Comparison of ENCODE assay signal across 14 cellular contexts in the genomic region with DNA sequence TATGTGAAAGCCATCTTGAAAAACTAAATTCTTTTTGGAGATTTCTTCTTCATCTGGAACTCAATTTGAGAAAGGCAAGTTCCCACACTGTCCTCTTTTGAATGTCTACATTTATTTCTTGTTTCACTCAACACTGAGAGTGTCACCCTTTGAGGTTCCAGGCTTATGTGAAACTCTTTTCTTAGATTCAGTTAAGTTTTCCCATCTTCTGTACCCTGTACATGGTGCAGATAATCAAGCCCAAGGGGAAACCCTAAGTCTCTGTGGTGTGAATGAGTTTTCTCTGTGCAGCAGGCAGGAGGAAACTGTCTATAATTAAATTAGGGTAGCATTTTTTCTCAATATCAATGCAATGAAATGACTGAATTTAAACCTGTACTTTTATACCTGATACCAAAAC.
DNase-seq lines count a peak whose midpoint lies in the region; ATAC-seq, FAIRE-seq and TF ChIP-seq lines count a peak whose summit lies in the region.
"Had no signal": no experiment of that assay in that cellular context is flagged by ENCODE, and none has a peak within 500 bp of the region (broad histone marks: within the 10 kb centered on the region; RNA-seq: fewer than 3 reads in every experiment).

No MANE protein-coding gene starts in this region.

- BruUV-seq in HepG2 (replicated peaks; lab: Mats Ljungman, UMichigan) = no TSS peak

- TF ChIP-seq CTCF in HepG2 (CRISPR knock-in tag; IDR thresholded peaks at IDR 0.05) (no peak), right lobe of liver (IDR thresholded peaks at IDR 0.05) (no peak), vagina (IDR thresholded peaks at IDR 0.05) (no peak)

- no peaks in the 10 kb centered on the region for H3K79me2 ChIP-seq in HepG2 (ENCODE audit: insufficient read depth, low read length)

- CTCF ChIA-PET in HepG2 (lab: Yijun Ruan, JAX; ENCODE audit: low intra/inter-chr PET ratio, low total read pairs) = no interaction called here

- no peak for TF ChIP-seq POLR2A in HepG2 (IDR thresholded peaks at IDR 0.05; ENCODE audit: insufficient read depth in 1 of 2, low read depth in 2 of 2, low read length in 2 of 2)
- no peak for TF ChIP-seq POLR2A in right lobe of liver (IDR thresholded peaks at IDR 0.05)
- TF ChIP-seq POLR2A in vagina (IDR thresholded peaks at IDR 0.05) = no peak

- no peaks in the 10 kb centered on the region for H3K27me3 Mint-ChIP-seq in stimulated activated memory B cell treated with anti-CD40 and anti-IgM and Interleukin-4, amounts not matched to agents 10 μg/mL and 1 μg/mL and 100 μg/mL, for 72 hours
- H3K27me3 Mint-ChIP-seq: activated naive CD4-positive, alpha-beta T cell treated with anti-CD3 and anti-CD28 coated beads, Interleukin-2, amount 10 ng/mL, durations not matched to agents 7 days and 5 days; central memory CD8-positive, alpha-beta T cell had no signal

- H3K36me3 ChIP-seq in HepG2 (replicated peaks in 1 of 2; ENCODE audit: control insufficient read depth in 1 of 2, insufficient read depth in 2 of 2, low read length in 2 of 2) (no peaks in the 10 kb centered on the region), right lobe of liver (no peaks in the 10 kb centered on the region), vagina (no peaks in the 10 kb centered on the region)

- H2AFZ ChIP-seq in HepG2 (ENCODE audit: low read length) = no peak overlapping the region

- no peak overlapping the region for H3K27ac ChIP-seq in HepG2 (ENCODE audit: extremely low read length, insufficient read depth, low read length)
- no peak overlapping the region for H3K27ac ChIP-seq in right lobe of liver
- H3K27ac ChIP-seq in vagina = no peak overlapping the region

- POLR2A ChIA-PET in HepG2 (lab: Yijun Ruan, JAX) = no interaction called here

- peak overlapping the region; percentile 40; the same call in 1 of the 2 replicates for H3K4me2 ChIP-seq in HepG2 (ENCODE audit: low read depth, low read length)

- H3K4me3 ChIP-seq in HepG2 (replicated peaks in 1 of 3; ENCODE audit: insufficient read depth in 1 of 3, low read depth in 2 of 3, low read length in 3 of 3) (no peak overlapping the region), right lobe of liver (no peak overlapping the region), vagina (no peak overlapping the region)

- intact Hi-C loops in HepG2 (cut with micrococcal nuclease; ENCODE audit: unreplicated experiment) (no loop called here), right lobe of liver (cut with DNase I) (no loop called here), vagina (cut with DNase I) (no loop called here)

- H3K9me3 Mint-ChIP-seq in stimulated activated memory B cell treated with anti-CD40 and anti-IgM and Interleukin-4, amounts not matched to agents 10 μg/mL and 1 μg/mL and 100 μg/mL, for 72 hours = no peaks in the 10 kb centered on the region
- H3K9me3 Mint-ChIP-seq: activated naive CD4-positive, alpha-beta T cell treated with anti-CD3 and anti-CD28 coated beads, Interleukin-2, amount 10 ng/mL, durations not matched to agents 7 days and 5 days; T-helper 1 cell treated with Interleukin-12 subunit alpha and Interleukin-12 subunit beta and Interleukin-4 antibody, amounts not matched to agents 30 μg/mL and 1 μg/mL, for 36 hours had no signal

- ATAC-seq in HepG2 = no peak
- ATAC-seq in right lobe of liver = no peak
- peak; percentile 95 for ATAC-seq in GM21737 (IDR thresholded peaks at IDR 0.05; ENCODE audit: unreplicated experiment)
- peak; percentile 78 for ATAC-seq in HG03103 (IDR thresholded peaks at IDR 0.05; ENCODE audit: low read depth, unreplicated experiment)
- peak; percentile 63 for ATAC-seq in stimulated activated memory B cell treated with anti-CD40 and anti-IgM and Interleukin-4, amounts not matched to agents 10 μg/mL and 1 μg/mL and 100 μg/mL, for 72 hours

- H3K4me3 Mint-ChIP-seq in stimulated activated memory B cell treated with anti-CD40 and anti-IgM and Interleukin-4, amounts not matched to agents 10 μg/mL and 1 μg/mL and 100 μg/mL, for 72 hours = no peak overlapping the region
- H3K4me3 Mint-ChIP-seq: activated naive CD4-positive, alpha-beta T cell treated with anti-CD3 and anti-CD28 coated beads, Interleukin-2, amount 10 ng/mL, durations not matched to agents 7 days and 5 days; central memory CD8-positive, alpha-beta T cell; T-helper 1 cell treated with Interleukin-12 subunit alpha and Interleukin-12 subunit beta and Interleukin-4 antibody, amounts not matched to agents 30 μg/mL and 1 μg/mL, for 36 hours had no signal

- H3K27me3 ChIP-seq in HepG2 (ENCODE audit: control insufficient read depth in 1 of 2, insufficient read depth in 2 of 2, low read length in 2 of 2) = no peaks in the 10 kb centered on the region
- no peaks in the 10 kb centered on the region for H3K27me3 ChIP-seq in right lobe of liver
- no peaks in the 10 kb centered on the region for H3K27me3 ChIP-seq in vagina

- TF ChIP-seq RAD21 in HepG2 (CRISPR knock-in tag; IDR thresholded peaks at IDR 0.05) = no peak

- H3K9me3 ChIP-seq in HepG2 (ENCODE audit: low read length) (no peaks in the 10 kb centered on the region), right lobe of liver (no peaks in the 10 kb centered on the region), vagina (no peaks in the 10 kb centered on the region)

- in situ Hi-C loops in HepG2 (cut with HindIII; ENCODE audit: extremely low pct_ligation_motif_present, low pct_unique_long_range_greater_than_20kb) = no loop called here

- peaks cover 11% of the 10 kb centered on the region for H3K4me1 ChIP-seq in HepG2 (ENCODE audit: insufficient read depth, low read length)
- H3K4me1 ChIP-seq in right lobe of liver = no peaks in the 10 kb centered on the region
- peaks cover 34% of the 10 kb centered on the region for H3K4me1 ChIP-seq in vagina

- H3K9ac ChIP-seq in HepG2 (ENCODE audit: insufficient read depth, low read depth, low read length) = no peak overlapping the region

- FAIRE-seq in HepG2 (lab: Jason Lieb, UNC) (no peak), urothelium cell line (lab: Jason Lieb, UNC) (no peak)

- no peaks in the 10 kb centered on the region for H3K36me3 Mint-ChIP-seq in stimulated activated memory B cell treated with anti-CD40 and anti-IgM and Interleukin-4, amounts not matched to agents 10 μg/mL and 1 μg/mL and 100 μg/mL, for 72 hours
- H3K36me3 Mint-ChIP-seq: activated naive CD4-positive, alpha-beta T cell treated with anti-CD3 and anti-CD28 coated beads, Interleukin-2, amount 10 ng/mL, durations not matched to agents 7 days and 5 days had no signal

- H3K27ac Mint-ChIP-seq in stimulated activated memory B cell treated with anti-CD40 and anti-IgM and Interleukin-4, amounts not matched to agents 10 μg/mL and 1 μg/mL and 100 μg/mL, for 72 hours = no peak overlapping the region
- H3K27ac Mint-ChIP-seq: activated naive CD4-positive, alpha-beta T cell treated with anti-CD3 and anti-CD28 coated beads, Interleukin-2, amount 10 ng/mL, durations not matched to agents 7 days and 5 days; T-helper 1 cell treated with Interleukin-12 subunit alpha and Interleukin-12 subunit beta and Interleukin-4 antibody, amounts not matched to agents 30 μg/mL and 1 μg/mL, for 36 hours had no signal

- no peaks in the 10 kb centered on the region for H3K4me1 Mint-ChIP-seq in stimulated activated memory B cell treated with anti-CD40 and anti-IgM and Interleukin-4, amounts not matched to agents 10 μg/mL and 1 μg/mL and 100 μg/mL, for 72 hours
- H3K4me1 Mint-ChIP-seq: activated naive CD4-positive, alpha-beta T cell treated with anti-CD3 and anti-CD28 coated beads, Interleukin-2, amount 10 ng/mL, durations not matched to agents 7 days and 5 days; central memory CD8-positive, alpha-beta T cell had no signal

- TF ChIP-seq EP300 in HepG2 (IDR thresholded peaks at IDR 0.05; ENCODE audit: low read depth in 2 of 2, low read length in 2 of 2) (no peak), HepG2 (CRISPR knock-in tag; IDR thresholded peaks at IDR 0.05; ENCODE audit: borderline replicate concordance) (no peak)

- DNase-seq in HepG2 (ENCODE audit: low spot score) (no peak), right lobe of liver (no peak), urothelium cell line (ENCODE audit: low spot score) (no peak), mesenteric fat pad (ENCODE audit: low spot score) (no peak), vagina (ENCODE audit: extremely low spot score in 2 of 2) (no peak)
- DNase-seq: 8988T; activated naive CD4-positive, alpha-beta T cell treated with anti-CD3 and anti-CD28 coated beads, Interleukin-2, amount 10 ng/mL, durations not matched to agents 7 days and 5 days; NCI-H1436 treated with DMSO at 0.1 percent for 48 hours; substantia nigra had no signal

- H4K20me1 ChIP-seq in HepG2 (ENCODE audit: insufficient read depth, low read length) = no peaks in the 10 kb centered on the region

TF ChIP-seq in HepG2, 621 proteins besides CTCF, POLR2A, EP300 and RAD21 (continues in another document):
- TF ChIP-seq SMARCC2 (IDR thresholded peaks at IDR 0.05) = no peak
- TF ChIP-seq, protein P1, sequence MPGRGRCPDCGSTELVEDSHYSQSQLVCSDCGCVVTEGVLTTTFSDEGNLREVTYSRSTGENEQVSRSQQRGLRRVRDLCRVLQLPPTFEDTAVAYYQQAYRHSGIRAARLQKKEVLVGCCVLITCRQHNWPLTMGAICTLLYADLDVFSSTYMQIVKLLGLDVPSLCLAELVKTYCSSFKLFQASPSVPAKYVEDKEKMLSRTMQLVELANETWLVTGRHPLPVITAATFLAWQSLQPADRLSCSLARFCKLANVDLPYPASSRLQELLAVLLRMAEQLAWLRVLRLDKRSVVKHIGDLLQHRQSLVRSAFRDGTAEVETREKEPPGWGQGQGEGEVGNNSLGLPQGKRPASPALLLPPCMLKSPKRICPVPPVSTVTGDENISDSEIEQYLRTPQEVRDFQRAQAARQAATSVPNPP (CRISPR knock-in tag; IDR thresholded peaks at IDR 0.05) = no peak
- no peak for TF ChIP-seq ZNF83 (CRISPR knock-in tag; IDR thresholded peaks at IDR 0.05; ENCODE audit: borderline replicate concordance)
- TF ChIP-seq, protein P2, sequence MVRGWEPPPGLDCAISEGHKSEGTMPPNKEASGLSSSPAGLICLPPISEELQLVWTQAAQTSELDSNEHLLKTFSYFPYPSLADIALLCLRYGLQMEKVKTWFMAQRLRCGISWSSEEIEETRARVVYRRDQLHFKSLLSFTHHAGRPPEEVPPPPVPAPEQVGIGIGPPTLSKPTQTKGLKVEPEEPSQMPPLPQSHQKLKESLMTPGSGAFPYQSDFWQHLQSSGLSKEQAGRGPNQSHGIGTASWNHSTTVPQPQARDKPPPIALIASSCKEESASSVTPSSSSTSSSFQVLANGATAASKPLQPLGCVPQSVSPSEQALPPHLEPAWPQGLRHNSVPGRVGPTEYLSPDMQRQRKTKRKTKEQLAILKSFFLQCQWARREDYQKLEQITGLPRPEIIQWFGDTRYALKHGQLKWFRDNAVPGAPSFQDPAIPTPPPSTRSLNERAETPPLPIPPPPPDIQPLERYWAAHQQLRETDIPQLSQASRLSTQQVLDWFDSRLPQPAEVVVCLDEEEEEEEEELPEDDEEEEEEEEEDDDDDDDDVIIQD (CRISPR knock-in tag; IDR thresholded peaks at IDR 0.05; ENCODE audit: low read depth) = no peak
- TF ChIP-seq HNF4G (IDR thresholded peaks at IDR 0.05; ENCODE audit: borderline replicate concordance, low read depth, low read length) = no peak
- no peak for TF ChIP-seq HNF4G (CRISPR knock-in tag; IDR thresholded peaks at IDR 0.05; ENCODE audit: borderline replicate concordance, low read depth)
- no peak for TF ChIP-seq KDM5B (CRISPR knock-in tag; IDR thresholded peaks at IDR 0.05; ENCODE audit: borderline replicate concordance)
- no peak for TF ChIP-seq KLF9 (CRISPR knock-in tag; IDR thresholded peaks at IDR 0.05; ENCODE audit: low read depth)

Comparison
In these comparisons a context has a peak if more than half of its experiments do, and no peak if none do; other contexts are left out.
1. ATAC-seq: peak in GM21737 (single experiment), HG03103 (single experiment) and stimulated activated memory B cell treated with anti-CD40 and anti-IgM and Interleukin-4, amounts not matched to agents 10 μg/mL and 1 μg/mL and 100 μg/mL, for 72 hours (single experiment); none in HepG2 (single experiment) and right lobe of liver (0 of 4).